In the genomic region with DNA sequence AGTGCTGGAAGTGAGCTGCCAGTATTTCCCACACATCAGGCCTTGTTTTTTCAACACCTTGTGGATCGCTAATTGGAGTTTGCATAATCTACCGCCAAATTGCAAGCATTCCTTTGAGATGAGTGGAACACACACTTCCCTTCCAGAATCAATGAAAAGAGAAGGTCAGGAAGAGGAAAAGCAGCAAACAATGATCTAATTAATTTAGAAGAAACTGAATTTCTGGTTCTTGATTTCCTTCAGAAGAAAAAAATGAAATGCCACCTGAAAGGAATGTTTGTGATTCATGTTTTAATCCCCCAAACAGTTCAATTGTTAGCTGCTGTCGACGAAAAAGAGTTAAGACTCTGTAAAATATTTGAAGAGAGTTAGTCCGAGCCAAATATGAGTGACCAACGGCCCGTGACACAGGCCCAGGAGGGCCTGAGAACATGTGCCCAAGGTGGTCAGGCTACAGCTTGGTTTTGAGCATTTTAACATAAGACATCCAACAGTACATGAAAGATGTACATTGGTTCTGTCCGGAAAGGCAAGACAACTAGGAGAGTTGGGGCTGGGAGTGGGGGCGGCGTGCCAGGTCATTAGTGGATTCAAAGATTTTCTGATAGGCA, we compare ENCODE assay signal across 1 cellular context.
TF ChIP-seq lines count a peak whose summit lies in the region.

No MANE protein-coding gene starts in this region.

TF ChIP-seq in GM23338, 12 proteins besides CTCF, POLR2A, EP300 and RAD21 (continued from another document):
- TF ChIP-seq, protein P1, sequence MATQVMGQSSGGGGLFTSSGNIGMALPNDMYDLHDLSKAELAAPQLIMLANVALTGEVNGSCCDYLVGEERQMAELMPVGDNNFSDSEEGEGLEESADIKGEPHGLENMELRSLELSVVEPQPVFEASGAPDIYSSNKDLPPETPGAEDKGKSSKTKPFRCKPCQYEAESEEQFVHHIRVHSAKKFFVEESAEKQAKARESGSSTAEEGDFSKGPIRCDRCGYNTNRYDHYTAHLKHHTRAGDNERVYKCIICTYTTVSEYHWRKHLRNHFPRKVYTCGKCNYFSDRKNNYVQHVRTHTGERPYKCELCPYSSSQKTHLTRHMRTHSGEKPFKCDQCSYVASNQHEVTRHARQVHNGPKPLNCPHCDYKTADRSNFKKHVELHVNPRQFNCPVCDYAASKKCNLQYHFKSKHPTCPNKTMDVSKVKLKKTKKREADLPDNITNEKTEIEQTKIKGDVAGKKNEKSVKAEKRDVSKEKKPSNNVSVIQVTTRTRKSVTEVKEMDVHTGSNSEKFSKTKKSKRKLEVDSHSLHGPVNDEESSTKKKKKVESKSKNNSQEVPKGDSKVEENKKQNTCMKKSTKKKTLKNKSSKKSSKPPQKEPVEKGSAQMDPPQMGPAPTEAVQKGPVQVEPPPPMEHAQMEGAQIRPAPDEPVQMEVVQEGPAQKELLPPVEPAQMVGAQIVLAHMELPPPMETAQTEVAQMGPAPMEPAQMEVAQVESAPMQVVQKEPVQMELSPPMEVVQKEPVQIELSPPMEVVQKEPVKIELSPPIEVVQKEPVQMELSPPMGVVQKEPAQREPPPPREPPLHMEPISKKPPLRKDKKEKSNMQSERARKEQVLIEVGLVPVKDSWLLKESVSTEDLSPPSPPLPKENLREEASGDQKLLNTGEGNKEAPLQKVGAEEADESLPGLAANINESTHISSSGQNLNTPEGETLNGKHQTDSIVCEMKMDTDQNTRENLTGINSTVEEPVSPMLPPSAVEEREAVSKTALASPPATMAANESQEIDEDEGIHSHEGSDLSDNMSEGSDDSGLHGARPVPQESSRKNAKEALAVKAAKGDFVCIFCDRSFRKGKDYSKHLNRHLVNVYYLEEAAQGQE (IDR thresholded peaks at IDR 0.05; ENCODE audit: unreplicated experiment): no peak
- TF ChIP-seq, protein P2, sequence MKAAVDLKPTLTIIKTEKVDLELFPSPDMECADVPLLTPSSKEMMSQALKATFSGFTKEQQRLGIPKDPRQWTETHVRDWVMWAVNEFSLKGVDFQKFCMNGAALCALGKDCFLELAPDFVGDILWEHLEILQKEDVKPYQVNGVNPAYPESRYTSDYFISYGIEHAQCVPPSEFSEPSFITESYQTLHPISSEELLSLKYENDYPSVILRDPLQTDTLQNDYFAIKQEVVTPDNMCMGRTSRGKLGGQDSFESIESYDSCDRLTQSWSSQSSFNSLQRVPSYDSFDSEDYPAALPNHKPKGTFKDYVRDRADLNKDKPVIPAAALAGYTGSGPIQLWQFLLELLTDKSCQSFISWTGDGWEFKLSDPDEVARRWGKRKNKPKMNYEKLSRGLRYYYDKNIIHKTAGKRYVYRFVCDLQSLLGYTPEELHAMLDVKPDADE (IDR thresholded peaks at IDR 0.05): no peak
- no peak for TF ChIP-seq EZH2phosphoT487 (IDR thresholded peaks at IDR 0.05; ENCODE audit: unreplicated experiment)
- TF ChIP-seq EZH2 (IDR thresholded peaks at IDR 0.05; ENCODE audit: low read depth, unreplicated experiment): no peak
- TF ChIP-seq CREB1 (CRISPR knock-in tag; IDR thresholded peaks at IDR 0.05; ENCODE audit: low read depth): no peak
- no peak for TF ChIP-seq ZNF114 (CRISPR knock-in tag; IDR thresholded peaks at IDR 0.05)
